17 cellular contexts compared by ENCODE assay signal in the genomic region with DNA sequence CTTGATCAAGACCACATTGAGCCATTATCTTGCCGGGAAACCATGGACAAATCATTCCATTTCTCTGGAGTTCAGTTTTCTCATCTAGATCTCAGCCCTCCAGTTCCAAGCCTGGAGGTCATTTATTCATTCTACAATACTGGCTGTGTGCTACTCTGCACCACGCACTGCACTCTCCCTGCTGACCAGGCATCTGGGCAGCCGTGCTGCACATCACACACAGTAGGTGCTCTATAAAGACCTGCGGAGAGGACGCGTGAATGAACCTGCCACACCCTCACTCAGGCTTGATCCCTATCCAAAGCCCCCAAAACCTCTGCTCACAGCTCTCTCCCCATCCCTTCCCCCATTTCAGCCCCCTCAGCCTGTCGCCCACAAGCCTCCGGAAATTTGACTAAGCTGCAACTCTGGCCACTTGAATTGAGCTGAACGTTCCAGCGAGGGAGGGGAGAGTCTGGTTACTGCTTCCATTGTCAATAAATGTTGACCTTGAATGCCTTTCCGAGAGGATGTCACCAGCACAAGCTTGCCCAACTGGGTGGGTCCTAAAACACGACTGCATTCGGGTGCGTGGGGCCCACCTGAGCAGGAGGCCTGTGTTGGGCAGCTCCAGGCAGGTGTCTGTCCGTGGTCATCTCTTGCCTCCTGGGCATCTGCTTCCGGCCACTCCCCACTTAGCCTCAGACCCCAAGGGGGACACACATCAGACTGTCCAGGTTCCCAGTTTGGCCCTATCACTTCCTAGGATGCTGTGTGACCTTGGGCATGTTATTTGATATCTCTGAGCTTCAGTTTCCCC. TPM values are rescaled to one million over a fixed set of nuclear protein-coding genes. Genes with fewer than 3 reads are reported as not detected.
A peak's percentile ranks its signal among the peaks of the same experiment; 100 is the strongest.
DNase-seq lines count a peak whose midpoint lies in the region; ATAC-seq and TF ChIP-seq lines count a peak whose summit lies in the region.
"Had no signal": no experiment of that assay in that cellular context is flagged by ENCODE, and none has a peak within 500 bp of the region (broad histone marks: within the 10 kb centered on the region; RNA-seq: fewer than 3 reads in every experiment).

No MANE protein-coding gene starts in this region.

- H3K9me3 ChIP-seq in HEK293 (ENCODE audit: control insufficient read depth, insufficient read depth, low read depth, low read length) = no peaks in the 10 kb centered on the region
- no peaks in the 10 kb centered on the region for H3K9me3 ChIP-seq in lower lobe of right lung
- H3K9me3 ChIP-seq: BLaER1 treated with 17β-estradiol and CSF1 and Interleukin-3, amounts not matched to agents 10 nM and 100 nM; HAP-1 had no signal

- H3K4me1 Mint-ChIP-seq in CD14-positive monocyte (no peaks in the 10 kb centered on the region), chondrocyte (ENCODE audit: low read depth) (no peaks in the 10 kb centered on the region)
- H3K4me1 Mint-ChIP-seq: CD8-positive, alpha-beta memory T cell; T-cell had no signal

- H3K27ac Mint-ChIP-seq in CD14-positive monocyte (no peak overlapping the region), chondrocyte (ENCODE audit: unreplicated experiment) (no peak overlapping the region)
- H3K27ac Mint-ChIP-seq: CD8-positive, alpha-beta memory T cell; T-cell had no signal

- H3K4me1 ChIP-seq in HEK293 (ENCODE audit: control insufficient read depth, insufficient read depth, low read length) (0 out of 2 replicates have a peak, but pooled peaks cover 4% of the 10 kb centered on the region), lower lobe of right lung (no peaks in the 10 kb centered on the region)
- H3K4me1 ChIP-seq: HAP-1 had no signal

- H3K36me3 ChIP-seq in HEK293 (ENCODE audit: control insufficient read depth in 2 of 2, insufficient read depth in 1 of 2, low read length in 2 of 2) (no peaks in the 10 kb centered on the region), lower lobe of right lung (no peaks in the 10 kb centered on the region)
- H3K36me3 ChIP-seq: BLaER1 treated with 17β-estradiol and CSF1 and Interleukin-3, amounts not matched to agents 10 nM and 100 nM; HAP-1 had no signal

- POLR2A ChIA-PET in HEK293 (lab: Yijun Ruan, JAX) = interaction anchor here (0.8 to 1.0 kb wide), 2 partner anchors 17 to 59 kb away, joined by 3 read pairs; no protein-coding TSS in a partner anchor

- no peak overlapping the region for H3K4me3 Mint-ChIP-seq in CD14-positive monocyte
- H3K4me3 Mint-ChIP-seq in chondrocyte (ENCODE audit: unreplicated experiment) = no peak overlapping the region
- H3K4me3 Mint-ChIP-seq: CD8-positive, alpha-beta memory T cell; T-cell had no signal

- TF ChIP-seq CTCF in CD14-positive monocyte (IDR thresholded peaks at IDR 0.05) (no peak), HEK293 (tag by site-specific recombination; IDR thresholded peaks at IDR 0.05) (no peak), chondrocyte (IDR thresholded peaks at IDR 0.05) (no peak), lower lobe of right lung (IDR thresholded peaks at IDR 0.05) (no peak)

- H3K27me3 ChIP-seq in lower lobe of right lung (ENCODE audit: low read depth) = peaks cover 10% of the 10 kb centered on the region
- H3K27me3 ChIP-seq: BLaER1 treated with 17β-estradiol and CSF1 and Interleukin-3, amounts not matched to agents 10 nM and 100 nM had no signal

- H3K9me3 Mint-ChIP-seq in CD14-positive monocyte = no peaks in the 10 kb centered on the region
- H3K9me3 Mint-ChIP-seq in chondrocyte (ENCODE audit: low read depth) = no peaks in the 10 kb centered on the region
- H3K9me3 Mint-ChIP-seq: CD8-positive, alpha-beta memory T cell; T-cell had no signal

- intact Hi-C loops in CD14-positive monocyte (cut with micrococcal nuclease) (no loop called here), lower lobe of right lung (cut with DNase I) (no loop called here)

- no peak overlapping the region for H3K4me3 ChIP-seq in HEK293 (ENCODE audit: low read depth, low read length)
- no peak overlapping the region for H3K4me3 ChIP-seq in lower lobe of right lung
- H3K4me3 ChIP-seq: BLaER1 treated with 17β-estradiol and CSF1 and Interleukin-3, amounts not matched to agents 10 nM and 100 nM; HAP-1 had no signal

- H3K36me3 Mint-ChIP-seq in CD14-positive monocyte (no peaks in the 10 kb centered on the region), chondrocyte (ENCODE audit: low read depth) (peaks cover 2% of the 10 kb centered on the region)
- H3K36me3 Mint-ChIP-seq: CD8-positive, alpha-beta memory T cell; T-cell had no signal

- peaks cover 17 to 25% (median 19%) of the 10 kb centered on the region in 3 donors for H3K27me3 Mint-ChIP-seq in CD14-positive monocyte (ENCODE audit: low read depth in 3 of 3)
- H3K27me3 Mint-ChIP-seq in chondrocyte (ENCODE audit: low read depth) = peaks cover 29% of the 10 kb centered on the region

- ATAC-seq in lower lobe of right lung = no peak
- ATAC-seq: SK-N-SH treated with all-trans-retinoic acid at 6 μM for 48 hours, T-cell had no signal

- DNase-seq in CD14-positive monocyte (ENCODE audit: low spot score) (peak; percentile 30), chondrocyte (ENCODE audit: low spot score) (peak; percentile 78), lower lobe of right lung (peak; percentile 27), NCI-H446 treated with DMSO at 0.1 percent for 48 hours (lab: John Stamatoyannopoulos, UW) (no peak), RPMI8226 (no peak), NCI-H748 treated with DMSO at 0.1 percent for 48 hours (lab: John Stamatoyannopoulos, UW) (no peak), NCI-H526 treated with DMSO at 0.1 percent for 48 hours (lab: John Stamatoyannopoulos, UW) (no peak)
- DNase-seq: CD8-positive, alpha-beta memory T cell; DMS79; NCI-H1105; NCI-H774; SHP77; T-cell had no signal

- H3K27ac ChIP-seq in HEK293 (ENCODE audit: extremely low read depth, low read depth, low read length) = no peak overlapping the region
- H3K27ac ChIP-seq in lower lobe of right lung = no peak overlapping the region
- H3K27ac ChIP-seq: BLaER1 treated with 17β-estradiol and CSF1 and Interleukin-3, amounts not matched to agents 10 nM and 100 nM had no signal

- CTCF ChIA-PET in HEK293 (lab: Yijun Ruan, JAX) = interaction anchor here (0.6 to 2.6 kb wide), 6 partner anchors 10 to 167 kb away, joined by 3 to 16 read pairs (median 4); no protein-coding TSS in a partner anchor

TF ChIP-seq in HEK293, 187 proteins besides CTCF, POLR2A, EP300 and RAD21 (continues in another document):
- TF ChIP-seq, protein P1, sequence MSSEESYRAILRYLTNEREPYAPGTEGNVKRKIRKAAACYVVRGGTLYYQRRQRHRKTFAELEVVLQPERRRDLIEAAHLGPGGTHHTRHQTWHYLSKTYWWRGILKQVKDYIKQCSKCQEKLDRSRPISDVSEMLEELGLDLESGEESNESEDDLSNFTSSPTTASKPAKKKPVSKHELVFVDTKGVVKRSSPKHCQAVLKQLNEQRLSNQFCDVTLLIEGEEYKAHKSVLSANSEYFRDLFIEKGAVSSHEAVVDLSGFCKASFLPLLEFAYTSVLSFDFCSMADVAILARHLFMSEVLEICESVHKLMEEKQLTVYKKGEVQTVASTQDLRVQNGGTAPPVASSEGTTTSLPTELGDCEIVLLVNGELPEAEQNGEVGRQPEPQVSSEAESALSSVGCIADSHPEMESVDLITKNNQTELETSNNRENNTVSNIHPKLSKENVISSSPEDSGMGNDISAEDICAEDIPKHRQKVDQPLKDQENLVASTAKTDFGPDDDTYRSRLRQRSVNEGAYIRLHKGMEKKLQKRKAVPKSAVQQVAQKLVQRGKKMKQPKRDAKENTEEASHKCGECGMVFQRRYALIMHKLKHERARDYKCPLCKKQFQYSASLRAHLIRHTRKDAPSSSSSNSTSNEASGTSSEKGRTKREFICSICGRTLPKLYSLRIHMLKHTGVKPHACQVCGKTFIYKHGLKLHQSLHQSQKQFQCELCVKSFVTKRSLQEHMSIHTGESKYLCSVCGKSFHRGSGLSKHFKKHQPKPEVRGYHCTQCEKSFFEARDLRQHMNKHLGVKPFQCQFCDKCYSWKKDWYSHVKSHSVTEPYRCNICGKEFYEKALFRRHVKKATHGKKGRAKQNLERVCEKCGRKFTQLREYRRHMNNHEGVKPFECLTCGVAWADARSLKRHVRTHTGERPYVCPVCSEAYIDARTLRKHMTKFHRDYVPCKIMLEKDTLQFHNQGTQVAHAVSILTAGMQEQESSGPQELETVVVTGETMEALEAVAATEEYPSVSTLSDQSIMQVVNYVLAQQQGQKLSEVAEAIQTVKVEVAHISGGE (tag by site-specific recombination; conservative IDR thresholded peaks at IDR 0.05; ENCODE audit: low read depth) = no peak
- TF ChIP-seq ZNF707 (tag by site-specific recombination; IDR thresholded peaks at IDR 0.05) (no peak), ZNF146 (tag by site-specific recombination; IDR thresholded peaks at IDR 0.05) (no peak), ZFHX2 (tag by site-specific recombination; conservative IDR thresholded peaks at IDR 0.05) (peak; percentile 57), ZNF549 (tag by site-specific recombination; IDR thresholded peaks at IDR 0.05) (no peak), ZNF175 (tag by site-specific recombination; IDR thresholded peaks at IDR 0.05) (no peak), ZNF571 (tag by site-specific recombination; IDR thresholded peaks at IDR 0.05) (no peak), EGR2 (tag by site-specific recombination; IDR thresholded peaks at IDR 0.05; ENCODE audit: low read depth) (peak; percentile 71), GLI2 (tag by site-specific recombination; IDR thresholded peaks at IDR 0.05; ENCODE audit: borderline replicate concordance, low read depth) (no peak), FEZF1 (tag by site-specific recombination; IDR thresholded peaks at IDR 0.05) (no peak), MEIS1 (CRISPR knock-in tag; IDR thresholded peaks at IDR 0.05; ENCODE audit: borderline replicate concordance) (no peak), ZNF335 (tag by site-specific recombination; conservative IDR thresholded peaks at IDR 0.05) (no peak), ZNF416 (tag by site-specific recombination; IDR thresholded peaks at IDR 0.05) (no peak), ZNF354C (tag by site-specific recombination; IDR thresholded peaks at IDR 0.05; ENCODE audit: borderline replicate concordance, low read depth) (no peak)
- TF ChIP-seq, protein P2, sequence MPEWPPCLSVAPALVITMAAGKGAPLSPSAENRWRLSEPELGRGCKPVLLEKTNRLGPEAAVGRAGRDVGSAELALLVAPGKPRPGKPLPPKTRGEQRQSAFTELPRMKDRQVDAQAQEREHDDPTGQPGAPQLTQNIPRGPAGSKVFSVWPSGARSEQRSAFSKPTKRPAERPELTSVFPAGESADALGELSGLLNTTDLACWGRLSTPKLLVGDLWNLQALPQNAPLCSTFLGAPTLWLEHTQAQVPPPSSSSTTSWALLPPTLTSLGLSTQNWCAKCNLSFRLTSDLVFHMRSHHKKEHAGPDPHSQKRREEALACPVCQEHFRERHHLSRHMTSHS (tag by site-specific recombination; IDR thresholded peaks at IDR 0.05) = no peak

RNA-seq across cellular contexts. Expression of a gene that starts 17.8 kb away (rescaled TPM):
- polyA plus RNA-seq in CD14-positive monocyte = not detected
- 0.47 to 1.3 TPM (median 0.74 TPM) in 3 replicates for total RNA-seq in chondrocyte
- total RNA-seq in lower lobe of right lung = 2.9 TPM

RNA-seq across cellular contexts. Expression of a gene that starts 43.0 kb away (rescaled TPM):
- polyA plus RNA-seq in CD14-positive monocyte = 1 to 10 TPM in 1 of 2 donors, under 1 TPM in 1; 0.71 to 1.2 TPM
- total RNA-seq in chondrocyte (3.1 to 3.3 TPM (median 3.3 TPM) in 3 replicates), lower lobe of right lung (5.1 TPM)

RNA-seq across cellular contexts. Expression of a gene that starts 57.6 kb away (rescaled TPM):
- polyA plus RNA-seq in CD14-positive monocyte = 1 to 10 TPM; 3.7 to 6.8 TPM
- total RNA-seq in chondrocyte (36.3 to 47.6 TPM (median 46.0 TPM) in 3 replicates), lower lobe of right lung (24.5 TPM)

Comparison
In these comparisons a context has a peak if more than half of its experiments do, and no peak if none do; other contexts are left out.
1. DNase-seq: peak in CD14-positive monocyte (single experiment), chondrocyte (single experiment) and lower lobe of right lung (single experiment); none in NCI-H446 treated with DMSO at 0.1 percent for 48 hours (single experiment), RPMI8226 (single experiment), NCI-H748 treated with DMSO at 0.1 percent for 48 hours (single experiment) and NCI-H526 treated with DMSO at 0.1 percent for 48 hours (single experiment).